In the genomic region with DNA sequence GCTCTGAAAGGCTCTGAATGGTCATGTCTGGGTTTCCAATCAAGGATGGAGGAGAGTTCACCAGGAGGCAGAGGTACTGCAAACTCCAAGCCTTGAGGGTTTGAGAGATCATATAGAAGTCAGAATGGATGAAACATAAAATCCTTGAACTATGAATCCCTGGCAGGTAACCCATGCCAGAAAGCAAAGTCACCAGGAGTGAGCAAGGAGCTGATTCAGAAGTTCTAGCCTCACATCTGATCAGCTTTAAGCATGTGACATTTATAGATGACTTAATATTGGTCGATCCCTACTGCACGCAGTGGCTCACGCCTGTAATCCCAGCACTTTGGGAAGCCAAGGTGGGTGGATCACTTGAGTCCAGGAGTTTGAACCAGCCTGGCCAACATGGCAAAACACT, we compare ENCODE assay signal across 21 cellular contexts.
DNase-seq lines count a peak whose midpoint lies in the region; ATAC-seq, FAIRE-seq and TF ChIP-seq lines count a peak whose summit lies in the region.
"Had no signal": no experiment of that assay in that cellular context is flagged by ENCODE, and none has a peak within 500 bp of the region (broad histone marks: within the 10 kb centered on the region; RNA-seq: fewer than 3 reads in every experiment).

No MANE protein-coding gene starts in this region.

- no peak for ATAC-seq in A549
- ATAC-seq: CD8-positive, alpha-beta T cell had no signal

- no peak for TF ChIP-seq RAD21 in A549 (conservative IDR thresholded peaks at IDR 0.05 in 1 of 2, IDR thresholded peaks at IDR 0.05 in 1 of 2)

- FAIRE-seq in A549 (lab: Jason Lieb, UNC) (no peak), bronchial epithelial cell (lab: Jason Lieb, UNC) (no peak)
- FAIRE-seq: A204.1, D721Med, G401.6, GM12891, GM19239 had no signal

- WGBS in A549 (ENCODE audit: missing lambda C conversion rate), result 84% methylated on average over 3 of the region's 3 CpGs

- H3K4me1 ChIP-seq in A549, result peaks cover 35% of the 10 kb centered on the region

- TF ChIP-seq POLR2A in A549 (IDR thresholded peaks at IDR 0.05; ENCODE audit: low read length), result no peak

- no peak overlapping the region for H3K4me3 ChIP-seq in A549
- H3K4me3 ChIP-seq in bronchial epithelial cell (ENCODE audit: low read depth, low read length), result no peak overlapping the region
- H3K4me3 ChIP-seq in epithelial cell of esophagus (ENCODE audit: low read length), result no peak overlapping the region

- POLR2A ChIA-PET in A549 (lab: Yijun Ruan, JAX), result no interaction called here

- H3K9me3 ChIP-seq in A549, result peaks cover 14% of the 10 kb centered on the region; the same call in 2 of the 3 replicates
- H3K9me3 ChIP-seq: Caco-2 had no signal

- no peaks in the 10 kb centered on the region for H3K27me3 ChIP-seq in bronchial epithelial cell (ENCODE audit: control insufficient read depth, insufficient read depth, low read length)
- H3K27me3 ChIP-seq: BLaER1 treated with 17β-estradiol and CSF1 and Interleukin-3, amounts not matched to agents 10 nM and 100 nM had no signal

- no peaks in the 10 kb centered on the region for H3K36me3 ChIP-seq in bronchial epithelial cell (ENCODE audit: control insufficient read depth, insufficient read depth, low read length)

- no peak overlapping the region for H3K4me2 ChIP-seq in A549
- H3K4me2 ChIP-seq: BLaER1 treated with 17β-estradiol and CSF1 and Interleukin-3, amounts not matched to agents 10 nM and 100 nM had no signal

- peak overlapping the region; percentile 8 to 84; a peak in 3 of 6 replicates for H3K27ac ChIP-seq in A549
- H3K27ac ChIP-seq: 22Rv1 had no signal

- DNase-seq in A549 (ENCODE audit: low read depth in 1 of 2, low spot score in 1 of 2) (no peak), bronchial epithelial cell (ENCODE audit: low read depth) (peak; percentile 35), epithelial cell of esophagus (ENCODE audit: low read depth) (peak; percentile 65), kidney tubule cell (ENCODE audit: low spot score) (peak; percentile 26), NCI-H187 (lab: John Stamatoyannopoulos, UW) (no peak), HCEC 1CT (no peak), HPDE6-E6E7 (ENCODE audit: extremely low spot score) (no peak)
- DNase-seq: AML-193; Caco-2; Calu3; CD4-positive, alpha-beta T cell; CD8-positive, alpha-beta T cell; DMS79 treated with DMSO at 0.1 percent for 48 hours; GF-D8 had no signal

- no peak for TF ChIP-seq EP300 in A549 (IDR thresholded peaks at IDR 0.05)

- TF ChIP-seq CTCF in A549 (IDR thresholded peaks at IDR 0.05) (no peak), bronchial epithelial cell (IDR thresholded peaks at IDR 0.05; ENCODE audit: insufficient read depth, low read length, severe bottlenecking) (no peak), epithelial cell of esophagus (IDR thresholded peaks at IDR 0.05; ENCODE audit: insufficient read depth, low read depth, low read length, missing control alignments) (no peak)

- CTCF ChIA-PET in A549 (lab: Yijun Ruan, JAX), result interaction anchor here (1.2 to 2.1 kb wide), 3 partner anchors 10 to 18 kb away, joined by 4 to 5 read pairs (median 4); no protein-coding TSS in a partner anchor

TF ChIP-seq in A549, 52 proteins besides CTCF, POLR2A, EP300 and RAD21:
- TF ChIP-seq, protein P1, sequence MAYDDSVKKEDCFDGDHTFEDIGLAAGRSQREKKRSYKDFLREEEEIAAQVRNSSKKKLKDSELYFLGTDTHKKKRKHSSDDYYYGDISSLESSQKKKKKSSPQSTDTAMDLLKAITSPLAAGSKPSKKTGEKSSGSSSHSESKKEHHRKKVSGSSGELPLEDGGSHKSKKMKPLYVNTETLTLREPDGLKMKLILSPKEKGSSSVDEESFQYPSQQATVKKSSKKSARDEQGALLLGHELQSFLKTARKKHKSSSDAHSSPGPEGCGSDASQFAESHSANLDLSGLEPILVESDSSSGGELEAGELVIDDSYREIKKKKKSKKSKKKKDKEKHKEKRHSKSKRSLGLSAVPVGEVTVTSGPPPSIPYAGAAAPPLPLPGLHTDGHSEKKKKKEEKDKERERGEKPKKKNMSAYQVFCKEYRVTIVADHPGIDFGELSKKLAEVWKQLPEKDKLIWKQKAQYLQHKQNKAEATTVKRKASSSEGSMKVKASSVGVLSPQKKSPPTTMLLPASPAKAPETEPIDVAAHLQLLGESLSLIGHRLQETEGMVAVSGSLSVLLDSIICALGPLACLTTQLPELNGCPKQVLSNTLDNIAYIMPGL (CRISPR knock-in tag; IDR thresholded peaks at IDR 0.05; ENCODE audit: borderline replicate concordance), result no peak
- TF ChIP-seq FOSL2 (IDR thresholded peaks at IDR 0.05), result no peak
- TF ChIP-seq FOSL2 (CRISPR knock-in tag; IDR thresholded peaks at IDR 0.05), result no peak
- no peak for TF ChIP-seq ZSCAN20 (CRISPR knock-in tag; IDR thresholded peaks at IDR 0.05)
- TF ChIP-seq HDAC2 (IDR thresholded peaks at IDR 0.05), result no peak
- no peak for TF ChIP-seq ZC3H11A (IDR thresholded peaks at IDR 0.05)
- TF ChIP-seq JUN (IDR thresholded peaks at IDR 0.05), result no peak
- TF ChIP-seq GATA3 (IDR thresholded peaks at IDR 0.05; ENCODE audit: borderline replicate concordance), result no peak
- TF ChIP-seq NPAS2 (CRISPR knock-in tag; IDR thresholded peaks at IDR 0.05; ENCODE audit: borderline replicate concordance), result no peak
- no peak for TF ChIP-seq KDM1A (IDR thresholded peaks at IDR 0.05; ENCODE audit: low read depth)
- TF ChIP-seq, protein P2, sequence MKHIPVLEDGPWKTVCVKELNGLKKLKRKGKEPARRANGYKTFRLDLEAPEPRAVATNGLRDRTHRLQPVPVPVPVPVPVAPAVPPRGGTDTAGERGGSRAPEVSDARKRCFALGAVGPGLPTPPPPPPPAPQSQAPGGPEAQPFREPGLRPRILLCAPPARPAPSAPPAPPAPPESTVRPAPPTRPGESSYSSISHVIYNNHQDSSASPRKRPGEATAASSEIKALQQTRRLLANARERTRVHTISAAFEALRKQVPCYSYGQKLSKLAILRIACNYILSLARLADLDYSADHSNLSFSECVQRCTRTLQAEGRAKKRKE (CRISPR knock-in tag; IDR thresholded peaks at IDR 0.05; ENCODE audit: low read depth), result no peak
- TF ChIP-seq, protein P3, sequence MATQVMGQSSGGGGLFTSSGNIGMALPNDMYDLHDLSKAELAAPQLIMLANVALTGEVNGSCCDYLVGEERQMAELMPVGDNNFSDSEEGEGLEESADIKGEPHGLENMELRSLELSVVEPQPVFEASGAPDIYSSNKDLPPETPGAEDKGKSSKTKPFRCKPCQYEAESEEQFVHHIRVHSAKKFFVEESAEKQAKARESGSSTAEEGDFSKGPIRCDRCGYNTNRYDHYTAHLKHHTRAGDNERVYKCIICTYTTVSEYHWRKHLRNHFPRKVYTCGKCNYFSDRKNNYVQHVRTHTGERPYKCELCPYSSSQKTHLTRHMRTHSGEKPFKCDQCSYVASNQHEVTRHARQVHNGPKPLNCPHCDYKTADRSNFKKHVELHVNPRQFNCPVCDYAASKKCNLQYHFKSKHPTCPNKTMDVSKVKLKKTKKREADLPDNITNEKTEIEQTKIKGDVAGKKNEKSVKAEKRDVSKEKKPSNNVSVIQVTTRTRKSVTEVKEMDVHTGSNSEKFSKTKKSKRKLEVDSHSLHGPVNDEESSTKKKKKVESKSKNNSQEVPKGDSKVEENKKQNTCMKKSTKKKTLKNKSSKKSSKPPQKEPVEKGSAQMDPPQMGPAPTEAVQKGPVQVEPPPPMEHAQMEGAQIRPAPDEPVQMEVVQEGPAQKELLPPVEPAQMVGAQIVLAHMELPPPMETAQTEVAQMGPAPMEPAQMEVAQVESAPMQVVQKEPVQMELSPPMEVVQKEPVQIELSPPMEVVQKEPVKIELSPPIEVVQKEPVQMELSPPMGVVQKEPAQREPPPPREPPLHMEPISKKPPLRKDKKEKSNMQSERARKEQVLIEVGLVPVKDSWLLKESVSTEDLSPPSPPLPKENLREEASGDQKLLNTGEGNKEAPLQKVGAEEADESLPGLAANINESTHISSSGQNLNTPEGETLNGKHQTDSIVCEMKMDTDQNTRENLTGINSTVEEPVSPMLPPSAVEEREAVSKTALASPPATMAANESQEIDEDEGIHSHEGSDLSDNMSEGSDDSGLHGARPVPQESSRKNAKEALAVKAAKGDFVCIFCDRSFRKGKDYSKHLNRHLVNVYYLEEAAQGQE (IDR thresholded peaks at IDR 0.05), result no peak
- no peak for TF ChIP-seq EHMT2 (IDR thresholded peaks at IDR 0.05; ENCODE audit: low read depth)

Comparison
In these comparisons a context has a peak if more than half of its experiments do, and no peak if none do; other contexts are left out.
1. DNase-seq: peak in bronchial epithelial cell (single experiment), epithelial cell of esophagus (single experiment) and kidney tubule cell (single experiment); none in A549 (0 of 2), NCI-H187 (0 of 2), HCEC 1CT (single experiment) and HPDE6-E6E7 (single experiment).